Comparison of ENCODE assay signal across 7 cellular contexts in genomic region chr9:38322937-38323336, GRCh38.
"Had no signal": no experiment of that assay in that cellular context is flagged by ENCODE, and none has a peak within 500 bp of the region (broad histone marks: within the 10 kb centered on the region; RNA-seq: fewer than 3 reads in every experiment).

No MANE protein-coding gene starts in this region.

- H3K4me2 ChIP-seq: KMS-11 had no signal

- H3K9ac ChIP-seq: KMS-11 had no signal

- H3K27ac ChIP-seq: HL-60, KMS-11 had no signal

- FAIRE-seq: HepG2, HTR-8/SVneo had no signal

- ATAC-seq: HepG2 had no signal

- DNase-seq: IMR-90, KBM-7, KG1 had no signal
